ENCODE assay signal across 8 cellular contexts in the genomic region with DNA sequence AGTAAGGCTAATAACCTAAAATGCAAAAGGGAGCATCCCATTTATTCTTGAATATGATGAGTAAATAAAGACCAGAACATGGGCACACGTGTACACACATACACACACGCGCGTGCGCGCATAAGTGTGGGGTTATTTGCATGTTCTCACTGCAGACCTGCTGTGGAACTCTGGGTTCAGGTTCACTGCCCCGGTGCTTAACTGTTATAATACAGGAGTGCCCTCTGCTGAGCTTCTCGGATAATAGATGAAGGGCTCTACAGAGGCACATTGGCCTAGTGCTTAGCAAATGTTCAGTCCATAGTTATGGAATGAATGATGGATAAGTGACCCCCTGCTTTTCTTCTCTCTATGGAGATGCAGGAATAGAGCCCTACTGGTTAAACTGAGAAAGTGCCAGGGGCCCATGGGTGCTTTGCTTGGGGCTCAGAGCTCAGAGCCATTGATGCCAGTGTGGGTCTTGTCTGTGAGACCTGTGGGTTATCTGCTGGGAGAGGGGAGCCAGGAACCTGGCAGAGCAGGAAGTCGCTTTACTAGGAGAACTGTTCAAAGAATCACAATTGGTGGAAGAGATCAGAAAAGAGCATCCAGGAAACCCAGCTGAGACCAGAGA. TPM values are rescaled to one million over a fixed set of nuclear protein-coding genes. Genes with fewer than 3 reads are reported as not detected.
DNase-seq lines count a peak whose midpoint lies in the region; ATAC-seq and TF ChIP-seq lines count a peak whose summit lies in the region.

No MANE protein-coding gene starts in this region.

- H3K79me2 ChIP-seq in PC-9 (ENCODE audit: low read depth), result peaks cover 9% of the 10 kb centered on the region

- peaks cover 6% of the 10 kb centered on the region for H3K36me3 ChIP-seq in CD8-positive, alpha-beta T cell (ENCODE audit: insufficient read depth, low read length)
- no peaks in the 10 kb centered on the region for H3K36me3 ChIP-seq in PC-9 (ENCODE audit: low read depth)

- intact Hi-C loops in CD8-positive, alpha-beta T cell (cut with DNase I, micrococcal nuclease), result loop anchor here (1.0 to 5.0 kb wide), 9 partner anchors 17 to 788 kb away; partner anchors contain the start of gene UGT1A5 (in 1 of the 2)
- intact Hi-C loops in PC-9 (cut with micrococcal nuclease; ENCODE audit: unreplicated experiment), result loop anchor here (1.0 kb wide), 3 partner anchors 242 to 524 kb away; no protein-coding TSS in a partner anchor
- intact Hi-C loops in activated T-helper 2 cell treated with anti-CD3 and anti-CD28 coated beads, Interferon-gamma antibody, Interleukin-2, Interleukin-4, amounts not matched to agents 10 μg/mL and 5 μg/mL and 100 μg/mL, durations not matched to agents 14 hours and 24 hours and 36 hours (cut with micrococcal nuclease), result loop anchor here (1.0 kb wide), 2 partner anchors 365 to 524 kb away; no protein-coding TSS in a partner anchor

- no peaks in the 10 kb centered on the region for H3K27me3 ChIP-seq in CD8-positive, alpha-beta T cell (ENCODE audit: insufficient read depth, low read length)
- no peaks in the 10 kb centered on the region for H3K27me3 ChIP-seq in PC-9 (ENCODE audit: insufficient read depth, low read depth)

- H3K36me3 Mint-ChIP-seq in CD8-positive, alpha-beta T cell, result peaks cover 8% of the 10 kb centered on the region
- peaks cover 8% of the 10 kb centered on the region for H3K36me3 Mint-ChIP-seq in activated T-helper 2 cell treated with anti-CD3 and anti-CD28 coated beads, Interferon-gamma antibody, Interleukin-2, Interleukin-4, amounts not matched to agents 10 μg/mL and 5 μg/mL and 100 μg/mL, durations not matched to agents 14 hours and 24 hours and 36 hours (ENCODE audit: low read depth)

- H3K4me3 Mint-ChIP-seq in CD8-positive, alpha-beta T cell, result no peak overlapping the region
- H3K4me3 Mint-ChIP-seq in activated T-helper 2 cell treated with anti-CD3 and anti-CD28 coated beads, Interferon-gamma antibody, Interleukin-2, Interleukin-4, amounts not matched to agents 10 μg/mL and 5 μg/mL and 100 μg/mL, durations not matched to agents 14 hours and 24 hours and 36 hours (ENCODE audit: low read depth), result no peak overlapping the region

- no peaks in the 10 kb centered on the region for H3K9me3 Mint-ChIP-seq in CD8-positive, alpha-beta T cell
- H3K9me3 Mint-ChIP-seq in activated T-helper 2 cell treated with anti-CD3 and anti-CD28 coated beads, Interferon-gamma antibody, Interleukin-2, Interleukin-4, amounts not matched to agents 10 μg/mL and 5 μg/mL and 100 μg/mL, durations not matched to agents 14 hours and 24 hours and 36 hours, result no peaks in the 10 kb centered on the region

- peaks cover 32% of the 10 kb centered on the region for H3K4me1 ChIP-seq in CD8-positive, alpha-beta T cell (ENCODE audit: insufficient read depth, low read length)
- H3K4me1 ChIP-seq in PC-9 (replicated peaks; ENCODE audit: insufficient read depth), result peaks cover 17% of the 10 kb centered on the region

- H3F3A ChIP-seq in PC-9 (ENCODE audit: insufficient read depth, low read depth), result peaks cover 20% of the 10 kb centered on the region

- CTCF ChIA-PET in CD8-positive, alpha-beta T cell (lab: Charles Lee), result interaction anchor here (0.6 to 3.9 kb wide), 34 partner anchors 10 to 569 kb away, joined by 3 to 81 read pairs (median 4); no protein-coding TSS in a partner anchor
- CTCF ChIA-PET in PC-9 (lab: Charles Lee), result interaction anchor here (0.7 to 1.0 kb wide), 3 partner anchors 205 to 297 kb away, joined by 3 to 8 read pairs (median 3); no protein-coding TSS in a partner anchor

- H3K4me3 ChIP-seq in CD8-positive, alpha-beta T cell (ENCODE audit: low read depth, low read length), result no peak overlapping the region
- H3K4me3 ChIP-seq in PC-9, result no peak overlapping the region

- H3K4me1 Mint-ChIP-seq in CD8-positive, alpha-beta T cell (ENCODE audit: low read depth), result peaks cover 27% of the 10 kb centered on the region
- H3K4me1 Mint-ChIP-seq in activated T-helper 2 cell treated with anti-CD3 and anti-CD28 coated beads, Interferon-gamma antibody, Interleukin-2, Interleukin-4, amounts not matched to agents 10 μg/mL and 5 μg/mL and 100 μg/mL, durations not matched to agents 14 hours and 24 hours and 36 hours (ENCODE audit: low read depth), result peaks cover 31% of the 10 kb centered on the region

- peak; percentile 45 for ATAC-seq in CD8-positive, alpha-beta T cell
- ATAC-seq in GM19324 (IDR thresholded peaks at IDR 0.05; ENCODE audit: low FRiP score, unreplicated experiment) (peak; percentile 61), HG03521 (IDR thresholded peaks at IDR 0.05; ENCODE audit: unreplicated experiment) (peak; percentile 37)

- 0 out of 2 replicates have a peak, but pooled peaks cover 3% of the 10 kb centered on the region for H4K20me1 ChIP-seq in PC-9 (ENCODE audit: insufficient read depth)

- H3K9me2 ChIP-seq in PC-9 (ENCODE audit: insufficient read depth), result no peaks in the 10 kb centered on the region

- peak; percentile 45 to 84 (median 72) for DNase-seq in CD8-positive, alpha-beta T cell
- DNase-seq in PC-9 (peak; percentile 46 to 57), germinal center (ENCODE audit: low spot score) (peak; percentile 74), pulmonary artery endothelial cell (ENCODE audit: low read depth, low spot score) (peak; percentile 17), GOT3 (lab: John Stamatoyannopoulos, UW) (no peak)
- peak; percentile 66 for DNase-seq in activated T-helper 2 cell treated with anti-CD3 and anti-CD28 coated beads, Interferon-gamma antibody, Interleukin-2, Interleukin-4, amounts not matched to agents 10 μg/mL and 5 μg/mL and 100 μg/mL, durations not matched to agents 14 hours and 24 hours and 36 hours (ENCODE audit: low spot score)

- BruUV-seq in PC-9 (replicated peaks; lab: Mats Ljungman, UMichigan), result no TSS peak

- no peak overlapping the region for H3K4me2 ChIP-seq in PC-9

- no peak overlapping the region for H3K27ac ChIP-seq in CD8-positive, alpha-beta T cell (ENCODE audit: low read depth, low read length)
- no peak overlapping the region for H3K27ac ChIP-seq in PC-9

- peak; percentile 77 for TF ChIP-seq CTCF in CD8-positive, alpha-beta T cell (IDR thresholded peaks at IDR 0.05)
- TF ChIP-seq CTCF in PC-9 (conservative IDR thresholded peaks at IDR 0.05), result peak; percentile 70

- POLR2A ChIA-PET in CD8-positive, alpha-beta T cell (lab: Charles Lee), result interaction anchor here (1.0 to 2.0 kb wide), 2 partner anchors 210 to 365 kb away, joined by 5 to 7 read pairs; no protein-coding TSS in a partner anchor
- POLR2A ChIA-PET in PC-9 (lab: Charles Lee; ENCODE audit: unreplicated experiment), result interaction anchor here (0.6 kb wide), 1 partner anchor 242 kb away, joined by 5 read pairs; no protein-coding TSS in a partner anchor

- H2AFZ ChIP-seq in PC-9, result no peak overlapping the region

- peak overlapping the region; percentile 92 for H3K27ac Mint-ChIP-seq in CD8-positive, alpha-beta T cell
- no peak overlapping the region for H3K27ac Mint-ChIP-seq in activated T-helper 2 cell treated with anti-CD3 and anti-CD28 coated beads, Interferon-gamma antibody, Interleukin-2, Interleukin-4, amounts not matched to agents 10 μg/mL and 5 μg/mL and 100 μg/mL, durations not matched to agents 14 hours and 24 hours and 36 hours

- no peaks in the 10 kb centered on the region for H3K9me3 ChIP-seq in CD8-positive, alpha-beta T cell (ENCODE audit: low read length)
- H3K9me3 ChIP-seq in PC-9 (ENCODE audit: insufficient read depth, low read depth), result no peaks in the 10 kb centered on the region

- no peaks in the 10 kb centered on the region for H3K27me3 Mint-ChIP-seq in CD8-positive, alpha-beta T cell (ENCODE audit: low read depth)
- H3K27me3 Mint-ChIP-seq in activated T-helper 2 cell treated with anti-CD3 and anti-CD28 coated beads, Interferon-gamma antibody, Interleukin-2, Interleukin-4, amounts not matched to agents 10 μg/mL and 5 μg/mL and 100 μg/mL, durations not matched to agents 14 hours and 24 hours and 36 hours (ENCODE audit: low read depth), result peaks cover 18% of the 10 kb centered on the region

RNA-seq across cellular contexts. Expression of gene ARL4C, which starts 3.6 kb away (rescaled TPM):
- total RNA-seq in CD8-positive, alpha-beta T cell, result 100 to 1,000 TPM; 484 to 496 TPM
- 51.3 TPM in 2 replicates for total RNA-seq in PC-9 (2021)
- 44.6 and 45.7 TPM in 2 replicates for total RNA-seq in activated T-helper 2 cell treated with anti-CD3 and anti-CD28 coated beads, Interferon-gamma antibody, Interleukin-2, Interleukin-4, amounts not matched to agents 10 μg/mL and 5 μg/mL and 100 μg/mL, durations not matched to agents 14 hours and 24 hours and 36 hours
- total RNA-seq in pulmonary artery endothelial cell, result 1.6 and 3.7 TPM in 2 replicates
